In genomic region chr19:2476451-2477140, GRCh38 we compare ENCODE assay signal across 1 cellular context.
TF ChIP-seq lines count a peak whose summit lies in the region.

No MANE protein-coding gene starts in this region.

TF ChIP-seq in HepG2, 621 proteins besides CTCF, POLR2A, EP300 and RAD21 (continued from another document):
- TF ChIP-seq ZNF770 (CRISPR knock-in tag; IDR thresholded peaks at IDR 0.05) (0 out of 2 replicates have a peak, but pooled peaks have one; percentile 20), KAT7 (CRISPR knock-in tag; IDR thresholded peaks at IDR 0.05; ENCODE audit: borderline replicate concordance) (peak; percentile 82; the same call in 1 of the 2 replicates), PHF5A (CRISPR knock-in tag; IDR thresholded peaks at IDR 0.05; ENCODE audit: low read depth, unreplicated experiment) (peak; percentile 14), AGO1 (IDR thresholded peaks at IDR 0.05; ENCODE audit: low read depth, low read length, poor library complexity, severe bottlenecking) (peak; percentile 68), STAG1 (CRISPR knock-in tag; IDR thresholded peaks at IDR 0.05) (peak; percentile 6), KDM6A (CRISPR knock-in tag; IDR thresholded peaks at IDR 0.05; ENCODE audit: low read depth) (0 out of 2 replicates have a peak, but pooled peaks have one; percentile 5), ZNF549 (CRISPR knock-in tag; IDR thresholded peaks at IDR 0.05) (no peak), ZNF768 (CRISPR knock-in tag; IDR thresholded peaks at IDR 0.05) (no peak), KLF11 (CRISPR knock-in tag; IDR thresholded peaks at IDR 0.05) (no peak), ZNF33A (CRISPR knock-in tag; IDR thresholded peaks at IDR 0.05; ENCODE audit: borderline replicate concordance) (no peak), XRCC5 (optimal IDR thresholded peaks at IDR 0.05; ENCODE audit: low read length) (peak; percentile 7), ZBTB7B (CRISPR knock-in tag; IDR thresholded peaks at IDR 0.05) (0 out of 2 replicates have a peak, but pooled peaks have one; percentile 11), ZNF30 (CRISPR knock-in tag; IDR thresholded peaks at IDR 0.05) (0 out of 2 replicates have a peak, but pooled peaks have one; percentile 19)
- TF ChIP-seq, protein P1, sequence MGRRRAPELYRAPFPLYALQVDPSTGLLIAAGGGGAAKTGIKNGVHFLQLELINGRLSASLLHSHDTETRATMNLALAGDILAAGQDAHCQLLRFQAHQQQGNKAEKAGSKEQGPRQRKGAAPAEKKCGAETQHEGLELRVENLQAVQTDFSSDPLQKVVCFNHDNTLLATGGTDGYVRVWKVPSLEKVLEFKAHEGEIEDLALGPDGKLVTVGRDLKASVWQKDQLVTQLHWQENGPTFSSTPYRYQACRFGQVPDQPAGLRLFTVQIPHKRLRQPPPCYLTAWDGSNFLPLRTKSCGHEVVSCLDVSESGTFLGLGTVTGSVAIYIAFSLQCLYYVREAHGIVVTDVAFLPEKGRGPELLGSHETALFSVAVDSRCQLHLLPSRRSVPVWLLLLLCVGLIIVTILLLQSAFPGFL (CRISPR knock-in tag; IDR thresholded peaks at IDR 0.05): no peak
- TF ChIP-seq, protein P2, sequence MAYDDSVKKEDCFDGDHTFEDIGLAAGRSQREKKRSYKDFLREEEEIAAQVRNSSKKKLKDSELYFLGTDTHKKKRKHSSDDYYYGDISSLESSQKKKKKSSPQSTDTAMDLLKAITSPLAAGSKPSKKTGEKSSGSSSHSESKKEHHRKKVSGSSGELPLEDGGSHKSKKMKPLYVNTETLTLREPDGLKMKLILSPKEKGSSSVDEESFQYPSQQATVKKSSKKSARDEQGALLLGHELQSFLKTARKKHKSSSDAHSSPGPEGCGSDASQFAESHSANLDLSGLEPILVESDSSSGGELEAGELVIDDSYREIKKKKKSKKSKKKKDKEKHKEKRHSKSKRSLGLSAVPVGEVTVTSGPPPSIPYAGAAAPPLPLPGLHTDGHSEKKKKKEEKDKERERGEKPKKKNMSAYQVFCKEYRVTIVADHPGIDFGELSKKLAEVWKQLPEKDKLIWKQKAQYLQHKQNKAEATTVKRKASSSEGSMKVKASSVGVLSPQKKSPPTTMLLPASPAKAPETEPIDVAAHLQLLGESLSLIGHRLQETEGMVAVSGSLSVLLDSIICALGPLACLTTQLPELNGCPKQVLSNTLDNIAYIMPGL (CRISPR knock-in tag; IDR thresholded peaks at IDR 0.05; ENCODE audit: borderline replicate concordance in 1 of 2, low read depth in 1 of 2): 0 out of 4 replicates have a peak, but pooled peaks of 1 of the 2 experiments have one; percentile 20
TF ChIP-seq in HepG2: peak in this region for 31.
